In genomic region chr7:44636041-44636580, GRCh38 we compare ENCODE assay signal across 11 cellular contexts. TPM values are rescaled to one million over a fixed set of nuclear protein-coding genes. Genes with fewer than 3 reads are reported as not detected.
DNase-seq lines count a peak whose midpoint lies in the region; ATAC-seq and TF ChIP-seq lines count a peak whose summit lies in the region.
"Had no signal": no experiment of that assay in that cellular context is flagged by ENCODE, and none has a peak within 500 bp of the region (broad histone marks: within the 10 kb centered on the region; RNA-seq: fewer than 3 reads in every experiment).

No MANE protein-coding gene starts in this region.

- H3K36me3 Mint-ChIP-seq in activated T-helper 17 cell treated with anti-CD3 and anti-CD28 coated beads, Interleukin-2, amount 50 U/mL, for 72 hours (ENCODE audit: low read depth), result peaks cover 32% of the 10 kb centered on the region

- H3K27ac ChIP-seq in right atrium auricular region (peak overlapping the region; percentile 88 to 90), mesenchymal stem cell (ENCODE audit: low read length, poor library complexity, severe bottlenecking) (no peak overlapping the region), upper lobe of left lung (peak overlapping the region in 3 of 4 donors; percentile 32 to 85 (median 85)), prostate gland (no peak overlapping the region)

- H3K4me3 ChIP-seq in right atrium auricular region, result no peak overlapping the region
- H3K4me3 ChIP-seq in mesenchymal stem cell (ENCODE audit: insufficient read depth in 1 of 2, low read depth in 1 of 2, low read length in 2 of 2), result no peak overlapping the region
- no peak overlapping the region for H3K4me3 ChIP-seq in upper lobe of left lung
- no peak overlapping the region for H3K4me3 ChIP-seq in prostate gland
- H3K4me3 ChIP-seq: body of pancreas, smooth muscle cell had no signal

- no peak for TF ChIP-seq CTCF in right atrium auricular region (IDR thresholded peaks at IDR 0.05)
- no peak for TF ChIP-seq CTCF in upper lobe of left lung (IDR thresholded peaks at IDR 0.05)
- TF ChIP-seq CTCF in prostate gland (IDR thresholded peaks at IDR 0.05), result no peak

- H2BK15ac ChIP-seq in mesenchymal stem cell (ENCODE audit: low read depth, poor library complexity, severe bottlenecking), result no peak overlapping the region

- peak overlapping the region; percentile 63 for H3K27ac Mint-ChIP-seq in activated T-helper 17 cell treated with anti-CD3 and anti-CD28 coated beads, Interleukin-2, amount 50 U/mL, for 72 hours

- peak overlapping the region; percentile 32 for H4K8ac ChIP-seq in mesenchymal stem cell (ENCODE audit: low read length)

- intact Hi-C loops in cardiac septum (cut with DNase I), result no loop called here
- intact Hi-C loops in prostate gland (cut with DNase I), result no loop called here

- peak overlapping the region in 1 of 2 experiments; percentile 10 for H3K4ac ChIP-seq in mesenchymal stem cell (ENCODE audit: low read depth in 1 of 2, low read length in 2 of 2)

- no peak overlapping the region for H2AK5ac ChIP-seq in mesenchymal stem cell (ENCODE audit: low read length, severe bottlenecking)

- H4K91ac ChIP-seq in mesenchymal stem cell (ENCODE audit: low read length), result peak overlapping the region; percentile 78

- H3K79me1 ChIP-seq in mesenchymal stem cell (replicated peaks; ENCODE audit: low read length, poor library complexity, severe bottlenecking), result peaks cover 20% of the 10 kb centered on the region

- H3K18ac ChIP-seq in mesenchymal stem cell (ENCODE audit: low read depth in 1 of 2, low read length in 2 of 2), result peak overlapping the region in 1 of 2 experiments; percentile 1

- H2BK120ac ChIP-seq in mesenchymal stem cell (ENCODE audit: low read depth, low read length), result no peak overlapping the region

- H3K27me3 Mint-ChIP-seq in activated T-helper 17 cell treated with anti-CD3 and anti-CD28 coated beads, Interleukin-2, amount 50 U/mL, for 72 hours, result no peaks in the 10 kb centered on the region

- H3K4me1 ChIP-seq in right atrium auricular region (peaks cover 0 to 94% of the 10 kb centered on the region in 2 donors), mesenchymal stem cell (ENCODE audit: control insufficient read depth, insufficient read depth, low read depth, low read length) (peaks cover 26% of the 10 kb centered on the region), upper lobe of left lung (peaks cover 72 to 93% (median 91%) of the 10 kb centered on the region in 4 donors), prostate gland (replicated peaks) (peaks cover 16% of the 10 kb centered on the region)

- H3K4me2 ChIP-seq in mesenchymal stem cell (ENCODE audit: low read length, poor library complexity, severe bottlenecking), result no peak overlapping the region

- 96% methylated on average over 3 of the region's 3 CpGs for WGBS in mesenchymal stem cell
- whole genome bisulfite sequencing in upper lobe of left lung, 2 donors, result 75 to 94% methylated on average over 2 to 3 of the region's 3 CpGs
- 97% methylated on average over 3 of the region's 3 CpGs for WGBS in prostate gland

- H3K27me3 ChIP-seq in right atrium auricular region, result no peaks in the 10 kb centered on the region
- no peaks in the 10 kb centered on the region for H3K27me3 ChIP-seq in mesenchymal stem cell (ENCODE audit: control insufficient read depth in 1 of 2, insufficient read depth in 1 of 2, low read length in 2 of 2)
- no peaks in the 10 kb centered on the region for H3K27me3 ChIP-seq in upper lobe of left lung
- H3K27me3 ChIP-seq in prostate gland (replicated peaks; ENCODE audit: insufficient read depth), result no peaks in the 10 kb centered on the region
- H3K27me3 ChIP-seq: body of pancreas had no signal

- no peak overlapping the region for H3K14ac ChIP-seq in mesenchymal stem cell (ENCODE audit: low read length in 2 of 2)

- peak overlapping the region; percentile 78 for H3K4me3 Mint-ChIP-seq in activated T-helper 17 cell treated with anti-CD3 and anti-CD28 coated beads, Interleukin-2, amount 50 U/mL, for 72 hours

- H3K23ac ChIP-seq in mesenchymal stem cell (ENCODE audit: low read length in 2 of 2), result no peak overlapping the region

- H3K36me3 ChIP-seq in right atrium auricular region (no peaks in the 10 kb centered on the region), mesenchymal stem cell (ENCODE audit: control insufficient read depth in 1 of 2, insufficient read depth in 2 of 2, low read depth in 1 of 2, low read length in 2 of 2) (peaks cover 2 to 3% of the 10 kb centered on the region in 2 experiments), upper lobe of left lung (no peaks in the 10 kb centered on the region), prostate gland (no peaks in the 10 kb centered on the region)

- H3K9ac ChIP-seq in mesenchymal stem cell (ENCODE audit: low read length), result no peak overlapping the region

- H3K9me3 ChIP-seq in right atrium auricular region, result no peaks in the 10 kb centered on the region
- no peaks in the 10 kb centered on the region for H3K9me3 ChIP-seq in mesenchymal stem cell (ENCODE audit: control insufficient read depth, low read length)
- H3K9me3 ChIP-seq in upper lobe of left lung, result no peaks in the 10 kb centered on the region
- H3K9me3 ChIP-seq in prostate gland, result no peaks in the 10 kb centered on the region
- H3K9me3 ChIP-seq: body of pancreas had no signal

- H3K9me3 Mint-ChIP-seq in activated T-helper 17 cell treated with anti-CD3 and anti-CD28 coated beads, Interleukin-2, amount 50 U/mL, for 72 hours, result no peaks in the 10 kb centered on the region

- ATAC-seq in activated T-helper 17 cell treated with anti-CD3 and anti-CD28 coated beads, Interleukin-2, amount 50 U/mL, for 72 hours (replicated peaks), result no peak
- no peak for ATAC-seq in upper lobe of left lung (ENCODE audit: low FRiP score in 2 of 2)
- no peak for ATAC-seq in HG03565 (IDR thresholded peaks at IDR 0.05; ENCODE audit: unreplicated experiment)
- ATAC-seq: body of pancreas had no signal

- DNase-seq in right atrium auricular region (ENCODE audit: low spot score) (peak; percentile 51), cardiac septum (ENCODE audit: low spot score) (no peak), mesenchymal stem cell (no peak), upper lobe of left lung (peak in 1 of 2 donors; percentile 72), D341Med (ENCODE audit: low spot score) (no peak), prostate gland (ENCODE audit: low spot score) (no peak)
- DNase-seq: NCI-H187 treated with DMSO at 0.1 percent for 48 hours had no signal

- peak overlapping the region; percentile 3 to 51 for H2BK12ac ChIP-seq in mesenchymal stem cell (ENCODE audit: low read length in 2 of 2)

- TF ChIP-seq POLR2A in upper lobe of left lung (IDR thresholded peaks at IDR 0.05) (no peak), prostate gland (IDR thresholded peaks at IDR 0.05) (no peak)

- peaks cover 71% of the 10 kb centered on the region for H3K4me1 Mint-ChIP-seq in activated T-helper 17 cell treated with anti-CD3 and anti-CD28 coated beads, Interleukin-2, amount 50 U/mL, for 72 hours

- H2AFZ ChIP-seq in mesenchymal stem cell (ENCODE audit: low read depth, low read length), result no peak overlapping the region

- no peak for TF ChIP-seq EP300 in upper lobe of left lung (IDR thresholded peaks at IDR 0.05)

- no peak overlapping the region for H2BK5ac ChIP-seq in mesenchymal stem cell (ENCODE audit: low read depth, low read length, poor library complexity, severe bottlenecking)

RNA-seq across cellular contexts. Expression of gene OGDH, which starts 29.7 kb away (rescaled TPM):
- 100 to 1,000 TPM; 277 to 390 TPM for total RNA-seq in right atrium auricular region
- total RNA-seq in cardiac septum, result 406 TPM
- total RNA-seq in activated T-helper 17 cell treated with anti-CD3 and anti-CD28 coated beads, Interleukin-2, amount 50 U/mL, for 72 hours, result 100 to 1,000 TPM in 1 of 2 donors, 10 to 100 TPM in 1; 77.6 to 128 TPM
- 35.1 TPM for polyA plus RNA-seq in mesenchymal stem cell (2013, experiment 1 of 2)
- polyA plus RNA-seq in mesenchymal stem cell (2013, experiment 2 of 2), result 33.9 TPM
- total RNA-seq in upper lobe of left lung, result 100 to 1,000 TPM in 4 of 6 donors, 10 to 100 TPM in 2; 76.1 to 160 (median 134) TPM
- total RNA-seq in prostate gland, result 10 to 100 TPM; 70.4 to 96.9 TPM

RNA-seq across cellular contexts. Expression of gene TMED4, which starts 54.1 kb away (rescaled TPM):
- total RNA-seq in right atrium auricular region (100 to 1,000 TPM; 113 to 120 TPM), cardiac septum (73.8 TPM), upper lobe of left lung (100 to 1,000 TPM in 4 of 6 donors, 10 to 100 TPM in 2; 78.8 to 205 (median 126) TPM), prostate gland (100 to 1,000 TPM; 227 to 243 TPM)
- total RNA-seq in activated T-helper 17 cell treated with anti-CD3 and anti-CD28 coated beads, Interleukin-2, amount 50 U/mL, for 72 hours, result 100 to 1,000 TPM in 1 of 2 donors, 10 to 100 TPM in 1; 78.2 to 103 TPM
- 52.3 TPM for polyA plus RNA-seq in mesenchymal stem cell (2013, experiment 1 of 2)
- 54.0 TPM for polyA plus RNA-seq in mesenchymal stem cell (2013, experiment 2 of 2)

Comparison
In these comparisons a context has a peak if more than half of its experiments do, and no peak if none do; other contexts are left out.
1. H3K27ac ChIP-seq: peak in right atrium auricular region (2 of 2) and upper lobe of left lung (3 of 4); none in mesenchymal stem cell (single experiment) and prostate gland (0 of 2).